Comparison of ENCODE assay signal across 1 cellular context in genomic region chr14:23301969-23302289, GRCh38.
A peak's percentile ranks its signal among the peaks of the same experiment; 100 is the strongest.
TF ChIP-seq lines count a peak whose summit lies in the region.

No MANE protein-coding gene starts in this region.

TF ChIP-seq in HepG2, 621 proteins besides CTCF, POLR2A, EP300 and RAD21 (continued from another document and continues in another):
- TF ChIP-seq ZBTB26 (CRISPR knock-in tag; IDR thresholded peaks at IDR 0.05; ENCODE audit: borderline replicate concordance) (peak; percentile 74), PATZ1 (CRISPR knock-in tag; IDR thresholded peaks at IDR 0.05) (peak; percentile 50; the same call in 1 of the 2 replicates), GLMP (CRISPR knock-in tag; IDR thresholded peaks at IDR 0.05; ENCODE audit: borderline replicate concordance) (no peak), ZNF143 (CRISPR knock-in tag; IDR thresholded peaks at IDR 0.05) (peak; percentile 55), ZNF782 (CRISPR knock-in tag; IDR thresholded peaks at IDR 0.05; ENCODE audit: borderline replicate concordance) (peak; percentile 99), PAWR (CRISPR knock-in tag; IDR thresholded peaks at IDR 0.05; ENCODE audit: borderline replicate concordance) (0 out of 2 replicates have a peak, but pooled peaks have one; percentile 92), ZMAT5 (CRISPR knock-in tag; IDR thresholded peaks at IDR 0.05; ENCODE audit: borderline replicate concordance, low read depth) (no peak), SP5 (CRISPR knock-in tag; IDR thresholded peaks at IDR 0.05; ENCODE audit: borderline replicate concordance, low read depth) (0 out of 2 replicates have a peak, but pooled peaks have one; percentile 8), RELA (CRISPR knock-in tag; IDR thresholded peaks at IDR 0.05) (no peak; the same call in 1 of the 2 replicates), E2F1 (CRISPR knock-in tag; IDR thresholded peaks at IDR 0.05) (peak; percentile 88), ZSCAN5A (CRISPR knock-in tag; IDR thresholded peaks at IDR 0.05; ENCODE audit: borderline replicate concordance) (peak; percentile 95), ESRRA (CRISPR knock-in tag; IDR thresholded peaks at IDR 0.05; ENCODE audit: low read depth) (peak; percentile 65; the same call in 1 of the 2 replicates), TARDBP (CRISPR knock-in tag; IDR thresholded peaks at IDR 0.05) (peak; percentile 60; the same call in 1 of the 2 replicates), MYC (CRISPR knock-in tag; IDR thresholded peaks at IDR 0.05; ENCODE audit: borderline replicate concordance) (peak; percentile 98), DNMT1 (CRISPR knock-in tag; IDR thresholded peaks at IDR 0.05) (peak; percentile 86; the same call in 1 of the 2 replicates), ZEB1 (IDR thresholded peaks at IDR 0.05; ENCODE audit: insufficient replicate concordance, low read depth) (no peak), ZNF674 (CRISPR knock-in tag; IDR thresholded peaks at IDR 0.05; ENCODE audit: low read depth) (peak; percentile 97; the same call in 1 of the 2 replicates), ZBED4 (CRISPR knock-in tag; IDR thresholded peaks at IDR 0.05; ENCODE audit: borderline replicate concordance) (peak; percentile 94; the same call in 1 of the 2 replicates), MATR3 (CRISPR knock-in tag; IDR thresholded peaks at IDR 0.05) (no peak), MTA1 (CRISPR knock-in tag; IDR thresholded peaks at IDR 0.05; ENCODE audit: borderline replicate concordance) (peak; percentile 83; the same call in 1 of the 2 replicates), UBTF (CRISPR knock-in tag; IDR thresholded peaks at IDR 0.05) (peak; percentile 39; the same call in 1 of the 2 replicates), ZNF350 (CRISPR knock-in tag; IDR thresholded peaks at IDR 0.05; ENCODE audit: borderline replicate concordance, low read depth) (peak; percentile 66), ZBTB7B (CRISPR knock-in tag; IDR thresholded peaks at IDR 0.05) (peak; percentile 66; the same call in 1 of the 2 replicates), ZNF432 (CRISPR knock-in tag; IDR thresholded peaks at IDR 0.05; ENCODE audit: borderline replicate concordance) (no peak), SNAPC2 (CRISPR knock-in tag; IDR thresholded peaks at IDR 0.05) (peak; percentile 97), MIER2 (CRISPR knock-in tag; IDR thresholded peaks at IDR 0.05) (peak; percentile 60; the same call in 1 of the 2 replicates), MXD3 (CRISPR knock-in tag; IDR thresholded peaks at IDR 0.05) (peak; percentile 100), SAFB2 (CRISPR knock-in tag; IDR thresholded peaks at IDR 0.05; ENCODE audit: borderline replicate concordance, low read depth) (peak; percentile 37), MBNL3 (CRISPR knock-in tag; conservative IDR thresholded peaks at IDR 0.05) (0 out of 2 replicates have a peak, but pooled peaks have one; percentile 80), PREB (CRISPR knock-in tag; IDR thresholded peaks at IDR 0.05) (peak; percentile 73), PPARG (CRISPR knock-in tag; conservative IDR thresholded peaks at IDR 0.05) (0 out of 2 replicates have a peak, but pooled peaks have one; percentile 44), NFATC3 (CRISPR knock-in tag; IDR thresholded peaks at IDR 0.05) (peak; percentile 99), MAF1 (CRISPR knock-in tag; IDR thresholded peaks at IDR 0.05; ENCODE audit: borderline replicate concordance) (peak; percentile 71), ZNF615 (CRISPR knock-in tag; IDR thresholded peaks at IDR 0.05; ENCODE audit: borderline replicate concordance) (no peak), ZFX (CRISPR knock-in tag; IDR thresholded peaks at IDR 0.05; ENCODE audit: low read depth) (peak; percentile 98), MEF2D (CRISPR knock-in tag; IDR thresholded peaks at IDR 0.05) (peak; percentile 88; the same call in 1 of the 2 replicates), NCOA1 (CRISPR knock-in tag; IDR thresholded peaks at IDR 0.05) (no peak), LCORL (IDR thresholded peaks at IDR 0.05) (0 out of 2 replicates have a peak, but pooled peaks have one; percentile 72), LCORL (CRISPR knock-in tag; IDR thresholded peaks at IDR 0.05) (no peak), SP1 (IDR thresholded peaks at IDR 0.05) (no peak), SP1 (CRISPR knock-in tag; IDR thresholded peaks at IDR 0.05) (peak; percentile 35), IRX3 (CRISPR knock-in tag; IDR thresholded peaks at IDR 0.05; ENCODE audit: borderline replicate concordance, low read depth) (peak; percentile 94), ZNF839 (CRISPR knock-in tag; IDR thresholded peaks at IDR 0.05; ENCODE audit: borderline replicate concordance) (peak; percentile 90), ZNF552 (CRISPR knock-in tag; IDR thresholded peaks at IDR 0.05; ENCODE audit: borderline replicate concordance) (peak; percentile 98), ARID3A (IDR thresholded peaks at IDR 0.05; ENCODE audit: low read depth, low read length) (no peak), CAMTA2 (CRISPR knock-in tag; IDR thresholded peaks at IDR 0.05; ENCODE audit: borderline replicate concordance) (no peak; the same call in none of the 2 replicates), ZNF256 (CRISPR knock-in tag; conservative IDR thresholded peaks at IDR 0.05) (peak; percentile 94; the same call in 1 of the 2 replicates)
